Comparison of ENCODE assay signal across 19 cellular contexts in genomic region chr20:1656844-1657243, GRCh38. TPM values are rescaled to one million over a fixed set of nuclear protein-coding genes. Genes with fewer than 3 reads are reported as not detected.
DNase-seq lines count a peak whose midpoint lies in the region; ATAC-seq and TF ChIP-seq lines count a peak whose summit lies in the region.
"Had no signal": no experiment of that assay in that cellular context is flagged by ENCODE, and none has a peak within 500 bp of the region (broad histone marks: within the 10 kb centered on the region; RNA-seq: fewer than 3 reads in every experiment).

No MANE protein-coding gene starts in this region.

- no peaks in the 10 kb centered on the region for H3K27me3 Mint-ChIP-seq in T-cell
- no peaks in the 10 kb centered on the region for H3K27me3 Mint-ChIP-seq in central memory CD8-positive, alpha-beta T cell

- peak overlapping the region; percentile 96 to 98 for H3K27ac Mint-ChIP-seq in T-cell
- peak overlapping the region; percentile 91 for H3K27ac Mint-ChIP-seq in central memory CD8-positive, alpha-beta T cell (ENCODE audit: low read depth)

- DNase-seq in mammary epithelial cell (no peak), breast epithelium (ENCODE audit: low spot score in 2 of 2) (no peak), T-cell (no peak), upper lobe of right lung (no peak), NCI-H1048 (lab: John Stamatoyannopoulos, UW) (no peak), dermis blood vessel endothelial cell (no peak), heart right ventricle (no peak)
- DNase-seq in central memory CD8-positive, alpha-beta T cell (ENCODE audit: low spot score in 2 of 2): no peak
- DNase-seq: activated CD4-positive, alpha-beta T cell treated with anti-CD3 and anti-CD28 coated beads, Interleukin-2, amount 50 U/mL, for 4 hours; activated effector memory CD4-positive, alpha-beta T cell treated with Interleukin-2 at 50 U/mL for 16 hours; left ventricle myocardium superior; MM.1S; NCI-H2029 treated with DMSO at 0.1 percent for 48 hours; thyroid gland had no signal

- no peaks in the 10 kb centered on the region for H4K20me1 ChIP-seq in mammary epithelial cell (ENCODE audit: insufficient read depth, low read length)

- in situ Hi-C loops in mammary epithelial cell (cut with MboI; ENCODE audit: low sequenced_read_pairs in 2 of 2): no loop called here

- ATAC-seq in T-cell (replicated peaks in 1 of 4) (peak in 1 of 4 experiments; percentile 32), upper lobe of right lung (no peak), heart right ventricle (no peak)
- ATAC-seq in central memory CD8-positive, alpha-beta T cell (replicated peaks; ENCODE audit: extremely low read depth, poor library complexity, severe bottlenecking): no peak
- ATAC-seq: left ventricle myocardium superior had no signal

- H3K27ac ChIP-seq in mammary epithelial cell (ENCODE audit: insufficient read depth, low read depth, low read length) (no peak overlapping the region), breast epithelium (no peak overlapping the region), upper lobe of right lung (no peak overlapping the region), heart right ventricle (peak overlapping the region in 1 of 10 donors; percentile 78)
- H3K27ac ChIP-seq: right atrium auricular region, RWPE1, thyroid gland had no signal

- no peaks in the 10 kb centered on the region for H3K79me2 ChIP-seq in mammary epithelial cell (ENCODE audit: insufficient read depth, low read length)

- intact Hi-C loops in mammary epithelial cell (cut with micrococcal nuclease): loop anchor here (5.0 kb wide), 1 partner anchor 60 kb away; no protein-coding TSS in a partner anchor
- intact Hi-C loops in breast epithelium (cut with DNase I; ENCODE audit: low total_unique reads): no loop called here
- intact Hi-C loops in upper lobe of right lung (cut with DNase I): no loop called here
- intact Hi-C loops in heart right ventricle (cut with DNase I): no loop called here

- no peak for TF ChIP-seq CTCF in mammary epithelial cell (conservative IDR thresholded peaks at IDR 0.05 in 1 of 2, IDR thresholded peaks at IDR 0.05 in 1 of 2; ENCODE audit: extremely low read depth in 1 of 2, insufficient read depth in 1 of 2, low read depth in 1 of 2, low read length in 2 of 2)
- TF ChIP-seq CTCF in breast epithelium (IDR thresholded peaks at IDR 0.05): no peak
- TF ChIP-seq CTCF in upper lobe of right lung (IDR thresholded peaks at IDR 0.05): no peak
- TF ChIP-seq CTCF in heart right ventricle (IDR thresholded peaks at IDR 0.05): no peak

- WGBS in mammary epithelial cell (ENCODE audit: low coverage, missing lambda C conversion rate): 94% methylated on average over 3 of the region's 5 CpGs
- 73 to 87% methylated on average over 5 of the region's 5 CpGs for WGBS in heart right ventricle, 2 donors

- H3K4me2 ChIP-seq in mammary epithelial cell (ENCODE audit: insufficient read depth, low read depth, low read length): no peak overlapping the region

- H3K36me3 ChIP-seq in mammary epithelial cell (ENCODE audit: insufficient read depth, low read length) (no peaks in the 10 kb centered on the region), breast epithelium (no peaks in the 10 kb centered on the region), upper lobe of right lung (no peaks in the 10 kb centered on the region), heart right ventricle (no peaks in the 10 kb centered on the region)
- H3K36me3 ChIP-seq: right atrium auricular region, thyroid gland had no signal

- TF ChIP-seq POLR2A in breast epithelium (IDR thresholded peaks at IDR 0.05): no peak

- peak overlapping the region; percentile 31 for H2AFZ ChIP-seq in mammary epithelial cell (ENCODE audit: low read depth, low read length)

- peaks cover 4 to 8% (median 5%) of the 10 kb centered on the region in 3 donors for H3K9me3 Mint-ChIP-seq in T-cell
- no peaks in the 10 kb centered on the region for H3K9me3 Mint-ChIP-seq in central memory CD8-positive, alpha-beta T cell

- H3K4me3 Mint-ChIP-seq in T-cell: peak overlapping the region; percentile 84 to 85 (median 84)
- H3K4me3 Mint-ChIP-seq in central memory CD8-positive, alpha-beta T cell: peak overlapping the region; percentile 88

- H3K4me3 ChIP-seq in mammary epithelial cell (replicated peaks in 1 of 3; ENCODE audit: insufficient read depth in 1 of 3, low read depth in 2 of 3, low read length in 3 of 3): no peak overlapping the region
- no peak overlapping the region for H3K4me3 ChIP-seq in breast epithelium
- peak overlapping the region; percentile 12 for H3K4me3 ChIP-seq in upper lobe of right lung
- H3K4me3 ChIP-seq in heart right ventricle: peak overlapping the region in 1 of 10 donors; percentile 34
- H3K4me3 ChIP-seq: right atrium auricular region, thyroid gland had no signal

- H3K27me3 ChIP-seq in mammary epithelial cell (ENCODE audit: insufficient read depth, low read length) (no peaks in the 10 kb centered on the region), breast epithelium (peaks cover 0 to 10% of the 10 kb centered on the region in 2 donors), upper lobe of right lung (peaks cover 6% of the 10 kb centered on the region), heart right ventricle (peaks cover 0 to 24% (median 12%) of the 10 kb centered on the region in 7 donors)
- H3K27me3 ChIP-seq: right atrium auricular region, thyroid gland had no signal

- dilution Hi-C loops in mammary epithelial cell (cut with HindIII; ENCODE audit: low sequenced_read_pairs): no loop called here

- peaks cover 7% of the 10 kb centered on the region for H3K4me1 ChIP-seq in mammary epithelial cell (ENCODE audit: insufficient read depth, low read length)
- no peaks in the 10 kb centered on the region for H3K4me1 ChIP-seq in breast epithelium
- no peaks in the 10 kb centered on the region for H3K4me1 ChIP-seq in upper lobe of right lung
- peaks cover 0 to 23% (median 0%) of the 10 kb centered on the region in 9 donors for H3K4me1 ChIP-seq in heart right ventricle
- H3K4me1 ChIP-seq: right atrium auricular region, thyroid gland had no signal

- no peak overlapping the region for H3K9ac ChIP-seq in mammary epithelial cell (ENCODE audit: insufficient read depth, low read length)

- POLR2A ChIA-PET in T-cell (lab: Charles Lee): interaction anchor here in 1 of 2 donors (0.5 kb wide), 1 partner anchor 25 kb away, joined by 3 read pairs; no protein-coding TSS in a partner anchor

- BruUV-seq in mammary epithelial cell (replicated peaks; lab: Mats Ljungman, UMichigan): no TSS peak

- H3K36me3 Mint-ChIP-seq in T-cell: peaks cover 15% of the 10 kb centered on the region
- H3K36me3 Mint-ChIP-seq in central memory CD8-positive, alpha-beta T cell (ENCODE audit: insufficient read depth): peaks cover 5% of the 10 kb centered on the region

- H3K9me3 ChIP-seq in mammary epithelial cell (replicated peaks; ENCODE audit: insufficient read depth, low read length) (no peaks in the 10 kb centered on the region), breast epithelium (peaks cover 0 to 9% of the 10 kb centered on the region in 2 donors), upper lobe of right lung (no peaks in the 10 kb centered on the region), heart right ventricle (peaks cover 0 to 7% (median 0%) of the 10 kb centered on the region in 11 donors)
- H3K9me3 ChIP-seq: right atrium auricular region, thyroid gland had no signal

- H3K4me1 Mint-ChIP-seq in T-cell: peaks cover 91 to 96% (median 92%) of the 10 kb centered on the region in 3 donors
- H3K4me1 Mint-ChIP-seq in central memory CD8-positive, alpha-beta T cell: peaks cover 94% of the 10 kb centered on the region

- CTCF ChIA-PET in mammary epithelial cell (lab: Charles Lee; ENCODE audit: low non-redundant PET): no interaction called here
- CTCF ChIA-PET in T-cell (lab: Charles Lee): no interaction called here

RNA-seq across cellular contexts. Expression of gene SIRPG, which starts 0.7 kb away (rescaled TPM):
- total RNA-seq in mammary epithelial cell (not detected), breast epithelium (not detected), T-cell (10 to 100 TPM; 25.4 to 59.5 (median 28.6) TPM), upper lobe of right lung (0.81 TPM), dermis blood vessel endothelial cell (not detected in 2 replicates), heart right ventricle (1 to 10 TPM in 1 of 10 donors, not detected in 9; 1.9 TPM)
- polyA plus RNA-seq in mammary epithelial cell (0.60 TPM), heart right ventricle (under 1 TPM in 1 of 2 donors, not detected in 1; 0.10 TPM)
- polyA minus RNA-seq in mammary epithelial cell: 7.2 TPM
- total RNA-seq: Daoy, NCI-H460, omental fat pad, right atrium auricular region, thyroid gland had no signal

RNA-seq across cellular contexts. Expression of gene SIRPB1, which starts 37.0 kb away (rescaled TPM):
- total RNA-seq in mammary epithelial cell: 1 to 10 TPM; 3.8 to 5.3 TPM
- polyA plus RNA-seq in mammary epithelial cell: 2.1 TPM
- polyA minus RNA-seq in mammary epithelial cell: not detected
- 1 to 10 TPM; 2.6 to 8.5 (median 5.8) TPM for total RNA-seq in breast epithelium
- 1 to 10 TPM in 4 of 5 donors, under 1 TPM in 1; 0.62 to 6.2 (median 3.1) TPM for total RNA-seq in T-cell
- total RNA-seq in upper lobe of right lung: 11.6 TPM
- 0.17 and 4.0 TPM in 2 replicates for total RNA-seq in dermis blood vessel endothelial cell
- total RNA-seq in heart right ventricle: 1 to 10 TPM in 5 of 10 donors, under 1 TPM in 4, not detected in 1; 0.37 to 6.9 (median 1.8) TPM
- under 1 TPM; 0.14 to 0.37 TPM for polyA plus RNA-seq in heart right ventricle

Comparison
In these comparisons a context has a peak if more than half of its experiments do, and no peak if none do; other contexts are left out.
1. RNA of gene SIRPG, which starts 0.7 kb away (total RNA-seq): 25.4 to 59.5 TPM in T-cell; 0.81 TPM in upper lobe of right lung (single experiment), not detected in mammary epithelial cell, not detected in breast epithelium, not detected in dermis blood vessel endothelial cell and 1.9 TPM in heart right ventricle; every median in the first group is over 4 times any median in the second.